Comparison of ENCODE assay signal across 14 cellular contexts in genomic region chr15:56342653-56343052, GRCh38. TPM values are rescaled to one million over a fixed set of nuclear protein-coding genes. Genes with fewer than 3 reads are reported as not detected.
DNase-seq lines count a peak whose midpoint lies in the region; FAIRE-seq and TF ChIP-seq lines count a peak whose summit lies in the region.
"Had no signal": no experiment of that assay in that cellular context is flagged by ENCODE, and none has a peak within 500 bp of the region (broad histone marks: within the 10 kb centered on the region; RNA-seq: fewer than 3 reads in every experiment).

No MANE protein-coding gene starts in this region.

- peak; percentile 1 for DNase-seq in COR-L47 (lab: John Stamatoyannopoulos, UW)
- DNase-seq in NCI-H2081 treated with DMSO at 0.1 percent for 48 hours (lab: John Stamatoyannopoulos, UW): peak; percentile 77
- peak; percentile 65 for DNase-seq in bronchial epithelial cell (ENCODE audit: low read depth)
- DNase-seq in iris pigment epithelial cell (ENCODE audit: low read depth): peak; percentile 2
- DNase-seq in GOT3 (lab: John Stamatoyannopoulos, UW): no peak
- no peak for DNase-seq in AG20443 (ENCODE audit: low spot score)
- DNase-seq in activated naive CD4-positive, alpha-beta T cell (lab: John Stamatoyannopoulos, UW): no peak
- DNase-seq in AG08395 (ENCODE audit: low spot score): no peak
- DNase-seq: activated CD4-positive, alpha-beta T cell treated with anti-CD3 and anti-CD28 coated beads, Interleukin-2, amount 10 ng/mL, durations not matched to agents 24 days and 14 days; DMS 273 treated with DMSO at 0.1 percent for 48 hours; midbrain; MM.1S; NCI-H1694; NCI-H446 had no signal

- H3K36me3 ChIP-seq in bronchial epithelial cell (ENCODE audit: control insufficient read depth, insufficient read depth, low read length): no peaks in the 10 kb centered on the region

- H3K27me3 ChIP-seq in bronchial epithelial cell (ENCODE audit: control insufficient read depth, insufficient read depth, low read length): no peaks in the 10 kb centered on the region

- H3K4me3 ChIP-seq in bronchial epithelial cell (ENCODE audit: low read depth, low read length): no peak overlapping the region

- FAIRE-seq in bronchial epithelial cell (lab: Jason Lieb, UNC): no peak

- TF ChIP-seq CTCF in bronchial epithelial cell (IDR thresholded peaks at IDR 0.05; ENCODE audit: insufficient read depth, low read length, severe bottlenecking): no peak

RNA-seq across cellular contexts. Expression of gene TEX9, which starts 22.6 kb away (rescaled TPM):
- total RNA-seq in bronchial epithelial cell: 2.6 and 3.6 TPM in 2 replicates

Comparison
In these comparisons a context has a peak if more than half of its experiments do, and no peak if none do; other contexts are left out.
1. DNase-seq: peak in COR-L47 (single experiment), NCI-H2081 treated with DMSO at 0.1 percent for 48 hours (single experiment), bronchial epithelial cell (single experiment) and iris pigment epithelial cell (single experiment); none in GOT3 (single experiment), AG20443 (single experiment), activated naive CD4-positive, alpha-beta T cell (0 of 4) and AG08395 (single experiment).